Comparison of ENCODE assay signal across 18 cellular contexts in the genomic region with DNA sequence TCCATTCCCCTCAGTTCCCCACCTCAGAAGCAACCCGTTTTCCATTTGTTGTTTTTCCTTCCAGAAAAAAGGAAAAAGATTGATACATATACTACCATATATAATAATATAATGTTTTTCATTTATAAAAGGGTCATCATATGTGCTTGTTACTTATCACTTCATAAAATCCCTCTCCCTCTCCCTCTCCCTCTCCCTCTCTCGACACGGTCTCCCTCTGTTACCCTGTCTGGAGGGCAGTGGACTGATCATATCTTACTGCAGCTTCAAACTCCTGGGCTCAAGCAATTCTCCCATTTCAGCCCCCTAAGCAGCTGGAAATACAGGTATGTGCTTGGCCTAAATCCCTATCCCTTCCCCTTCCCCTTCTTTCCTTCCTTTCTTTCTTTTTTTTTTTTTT. TPM values are rescaled to one million over a fixed set of nuclear protein-coding genes. Genes with fewer than 3 reads are reported as not detected.
DNase-seq lines count a peak whose midpoint lies in the region; ATAC-seq, FAIRE-seq and TF ChIP-seq lines count a peak whose summit lies in the region.
"Had no signal": no experiment of that assay in that cellular context is flagged by ENCODE, and none has a peak within 500 bp of the region (broad histone marks: within the 10 kb centered on the region; RNA-seq: fewer than 3 reads in every experiment).

No MANE protein-coding gene starts in this region.

- H3K4me1 ChIP-seq in SK-N-SH (ENCODE audit: control insufficient read depth in 1 of 2, insufficient read depth in 2 of 2, low read depth in 1 of 2, low read length in 1 of 2), result no peaks in the 10 kb centered on the region; a peak in 1 of 4 replicates
- peaks cover 28% of the 10 kb centered on the region for H3K4me1 ChIP-seq in keratinocyte (ENCODE audit: control insufficient read depth, extremely low read depth, insufficient read depth, low read length)
- H3K4me1 ChIP-seq in upper lobe of right lung, result no peaks in the 10 kb centered on the region
- H3K4me1 ChIP-seq: BLaER1 treated with 17β-estradiol and CSF1 and Interleukin-3, amounts not matched to agents 10 nM and 100 nM had no signal

- H3K36me3 Mint-ChIP-seq in activated CD8-positive, alpha-beta memory T cell treated with anti-CD3 and anti-CD28 coated beads, Interleukin-2, amount 10 ng/mL, durations not matched to agents 7 days and 5 days, result peaks cover 2% of the 10 kb centered on the region

- TF ChIP-seq EP300 in SK-N-SH (IDR thresholded peaks at IDR 0.05; ENCODE audit: borderline replicate concordance in 1 of 2, low read depth in 1 of 2, low read length in 1 of 2), result no peak

- peaks cover 3% of the 10 kb centered on the region for H3K9me3 Mint-ChIP-seq in activated CD8-positive, alpha-beta memory T cell treated with anti-CD3 and anti-CD28 coated beads, Interleukin-2, amount 10 ng/mL, durations not matched to agents 7 days and 5 days (ENCODE audit: low read depth)

- H4K20me1 ChIP-seq in SK-N-SH (ENCODE audit: insufficient read depth) (no peaks in the 10 kb centered on the region), SU-DHL-6 (ENCODE audit: low read depth, low read length) (no peaks in the 10 kb centered on the region), keratinocyte (ENCODE audit: control insufficient read depth, extremely low read depth, insufficient read depth, low read length) (no peaks in the 10 kb centered on the region)
- H4K20me1 ChIP-seq: BLaER1 treated with 17β-estradiol and CSF1 and Interleukin-3, amounts not matched to agents 10 nM and 100 nM had no signal

- no peak overlapping the region for H3K4me2 ChIP-seq in SK-N-SH
- no peak overlapping the region for H3K4me2 ChIP-seq in SU-DHL-6 (ENCODE audit: low read depth, low read length, poor library complexity, severe bottlenecking)
- peak overlapping the region; percentile 82 for H3K4me2 ChIP-seq in keratinocyte (ENCODE audit: control insufficient read depth, extremely low read depth, insufficient read depth, low read depth, low read length)
- H3K4me2 ChIP-seq: BLaER1 treated with 17β-estradiol and CSF1 and Interleukin-3, amounts not matched to agents 10 nM and 100 nM had no signal

- peaks cover 26% of the 10 kb centered on the region for H3K27me3 Mint-ChIP-seq in activated CD8-positive, alpha-beta memory T cell treated with anti-CD3 and anti-CD28 coated beads, Interleukin-2, amount 10 ng/mL, durations not matched to agents 7 days and 5 days

- TF ChIP-seq CTCF in SK-N-SH (IDR thresholded peaks at IDR 0.05), result no peak
- no peak for TF ChIP-seq CTCF in SU-DHL-6 (IDR thresholded peaks at IDR 0.05; ENCODE audit: insufficient read depth, low read length, poor library complexity, severe bottlenecking)
- no peak for TF ChIP-seq CTCF in keratinocyte (optimal IDR thresholded peaks at IDR 0.05 in 1 of 3, IDR thresholded peaks at IDR 0.05 in 1 of 3, conservative IDR thresholded peaks at IDR 0.05 in 1 of 3; ENCODE audit: extremely low read depth in 1 of 3, insufficient read depth in 2 of 3, low read length in 3 of 3)
- no peak for TF ChIP-seq CTCF in upper lobe of right lung (IDR thresholded peaks at IDR 0.05)

- H3K9me1 ChIP-seq in keratinocyte (ENCODE audit: control insufficient read depth, extremely low read depth, insufficient read depth, low read length), result no peaks in the 10 kb centered on the region

- H3K27ac Mint-ChIP-seq in activated CD8-positive, alpha-beta memory T cell treated with anti-CD3 and anti-CD28 coated beads, Interleukin-2, amount 10 ng/mL, durations not matched to agents 7 days and 5 days, result no peak overlapping the region

- intact Hi-C loops in upper lobe of right lung (cut with DNase I), result no loop called here

- no peak overlapping the region for H3K9ac ChIP-seq in SK-N-SH
- H3K9ac ChIP-seq in SU-DHL-6 (ENCODE audit: low read length), result no peak overlapping the region
- peak overlapping the region; percentile 22 for H3K9ac ChIP-seq in keratinocyte (ENCODE audit: control insufficient read depth, extremely low read depth, insufficient read depth, low read length)
- H3K9ac ChIP-seq: BLaER1 treated with 17β-estradiol and CSF1 and Interleukin-3, amounts not matched to agents 10 nM and 100 nM had no signal

- 38% methylated on average over 3 of the region's 3 CpGs for WGBS in SK-N-SH (ENCODE audit: low lambda C conversion rate)

- no peaks in the 10 kb centered on the region for H3K4me1 Mint-ChIP-seq in activated CD8-positive, alpha-beta memory T cell treated with anti-CD3 and anti-CD28 coated beads, Interleukin-2, amount 10 ng/mL, durations not matched to agents 7 days and 5 days
- H3K4me1 Mint-ChIP-seq: CD4-positive, CD25-positive, alpha-beta regulatory T cell had no signal

- dilution Hi-C loops in keratinocyte (cut with MboI; ENCODE audit: extremely low pct_ligation_motif_present, low sequenced_read_pairs), result no loop called here

- no peak; the same call in 2 of the 3 replicates for ATAC-seq in SK-N-SH treated with all-trans-retinoic acid at 6 μM for 48 hours
- ATAC-seq in upper lobe of right lung, result no peak
- no peak for ATAC-seq in activated CD8-positive, alpha-beta memory T cell treated with anti-CD3 and anti-CD28 coated beads, Interleukin-2, amount 10 ng/mL, durations not matched to agents 7 days and 5 days
- ATAC-seq: GM12878, HCT116 had no signal

- FAIRE-seq in keratinocyte (lab: Jason Lieb, UNC), result no peak
- FAIRE-seq: GM12878, GM18507, H54 had no signal

- H3K9me2 ChIP-seq in SK-N-SH (no peaks in the 10 kb centered on the region), SU-DHL-6 (replicated peaks; ENCODE audit: insufficient read depth, low read length) (no peaks in the 10 kb centered on the region)

- H3K27ac ChIP-seq in SK-N-SH (ENCODE audit: low read depth in 2 of 2, low read length in 1 of 2), result no peak overlapping the region
- H3K27ac ChIP-seq in SU-DHL-6 (ENCODE audit: low read depth, low read length), result peak overlapping the region; percentile 24; the same call in 1 of the 2 replicates
- peak overlapping the region; percentile 49 for H3K27ac ChIP-seq in keratinocyte (ENCODE audit: control insufficient read depth, insufficient read depth, low read length)
- no peak overlapping the region for H3K27ac ChIP-seq in upper lobe of right lung
- H3K27ac ChIP-seq: BLaER1 treated with 17β-estradiol and CSF1 and Interleukin-3, amounts not matched to agents 10 nM and 100 nM; HL-60 had no signal

- no peak overlapping the region for H3K4me3 ChIP-seq in SK-N-SH (ENCODE audit: low read depth in 2 of 2, low read length in 1 of 2)
- H3K4me3 ChIP-seq in SU-DHL-6 (ENCODE audit: insufficient read depth, low read length, poor library complexity, severe bottlenecking), result no peak overlapping the region
- H3K4me3 ChIP-seq in keratinocyte (ENCODE audit: control insufficient read depth in 2 of 3, extremely low read depth in 1 of 3, insufficient read depth in 2 of 3, low read depth in 1 of 3, low read length in 3 of 3), result peak overlapping the region in 1 of 3 experiments; percentile 32
- H3K4me3 ChIP-seq in upper lobe of right lung, result no peak overlapping the region
- H3K4me3 ChIP-seq: BLaER1 treated with 17β-estradiol and CSF1 and Interleukin-3, amounts not matched to agents 10 nM and 100 nM; GM12878 had no signal

- CTCF ChIA-PET in SK-N-SH (lab: Yijun Ruan, JAX), result no interaction called here
- CTCF ChIA-PET in activated CD8-positive, alpha-beta memory T cell treated with anti-CD3 and anti-CD28 coated beads, Interleukin-2, amount 10 ng/mL, durations not matched to agents 7 days and 5 days (lab: Charles Lee), result no interaction called here

- H2AFZ ChIP-seq in SK-N-SH (ENCODE audit: low read depth) (no peak overlapping the region), SU-DHL-6 (ENCODE audit: low read depth, low read length, severe bottlenecking) (no peak overlapping the region), keratinocyte (ENCODE audit: control insufficient read depth, low read length) (peak overlapping the region; percentile 43)

- POLR2A ChIA-PET in SK-N-SH (lab: Yijun Ruan, JAX), result no interaction called here

- H3K79me2 ChIP-seq in SK-N-SH (ENCODE audit: insufficient read depth) (no peaks in the 10 kb centered on the region), SU-DHL-6 (ENCODE audit: insufficient read depth, low read length) (no peaks in the 10 kb centered on the region), keratinocyte (ENCODE audit: control insufficient read depth, insufficient read depth, low read length) (no peaks in the 10 kb centered on the region)

- H3K36me3 ChIP-seq in SK-N-SH (replicated peaks in 1 of 2; ENCODE audit: control insufficient read depth in 1 of 2, insufficient read depth in 2 of 2, low read length in 1 of 2) (no peaks in the 10 kb centered on the region), SU-DHL-6 (ENCODE audit: low read length) (0 out of 2 replicates have a peak, but pooled peaks cover 6% of the 10 kb centered on the region), keratinocyte (ENCODE audit: control insufficient read depth in 2 of 2, extremely low read depth in 1 of 2, insufficient read depth in 2 of 2, low read length in 2 of 2) (no peaks in the 10 kb centered on the region), upper lobe of right lung (no peaks in the 10 kb centered on the region)
- H3K36me3 ChIP-seq: BLaER1 treated with 17β-estradiol and CSF1 and Interleukin-3, amounts not matched to agents 10 nM and 100 nM had no signal

- no peaks in the 10 kb centered on the region for H3K9me3 ChIP-seq in SK-N-SH
- no peaks in the 10 kb centered on the region for H3K9me3 ChIP-seq in SU-DHL-6 (ENCODE audit: insufficient read depth, low read length)
- H3K9me3 ChIP-seq in keratinocyte (ENCODE audit: control insufficient read depth, low read depth, low read length), result no peaks in the 10 kb centered on the region
- H3K9me3 ChIP-seq in upper lobe of right lung, result no peaks in the 10 kb centered on the region

- H3K4me3 Mint-ChIP-seq in activated CD8-positive, alpha-beta memory T cell treated with anti-CD3 and anti-CD28 coated beads, Interleukin-2, amount 10 ng/mL, durations not matched to agents 7 days and 5 days, result no peak overlapping the region
- H3K4me3 Mint-ChIP-seq: CD4-positive, CD25-positive, alpha-beta regulatory T cell had no signal

- H3F3A ChIP-seq in SK-N-SH (replicated peaks; ENCODE audit: insufficient read depth) (no peaks in the 10 kb centered on the region), SU-DHL-6 (ENCODE audit: insufficient read depth) (peaks cover 27% of the 10 kb centered on the region)

- no peak for TF ChIP-seq RAD21 in SK-N-SH (IDR thresholded peaks at IDR 0.05; ENCODE audit: low read length)

- H3K27me3 ChIP-seq in SK-N-SH (ENCODE audit: insufficient read depth), result no peaks in the 10 kb centered on the region
- no peaks in the 10 kb centered on the region for H3K27me3 ChIP-seq in SU-DHL-6 (ENCODE audit: low read length)
- no peaks in the 10 kb centered on the region for H3K27me3 ChIP-seq in keratinocyte (ENCODE audit: control insufficient read depth, extremely low read depth, insufficient read depth, low read length)
- H3K27me3 ChIP-seq in upper lobe of right lung, result peaks cover 5% of the 10 kb centered on the region
- H3K27me3 ChIP-seq: BLaER1 treated with 17β-estradiol and CSF1 and Interleukin-3, amounts not matched to agents 10 nM and 100 nM had no signal

- DNase-seq in SK-N-SH, result no peak
- no peak for DNase-seq in keratinocyte (ENCODE audit: low read depth, low spot score)
- peak; percentile 2 for DNase-seq in upper lobe of right lung
- no peak for DNase-seq in OCI-M1 (lab: John Stamatoyannopoulos, UW)
- DNase-seq in activated CD8-positive, alpha-beta memory T cell treated with anti-CD3 and anti-CD28 coated beads, Interleukin-2, amount 10 ng/mL, durations not matched to agents 7 days and 5 days, result no peak
- DNase-seq: 8988T; AML-193; CD4-positive, CD25-positive, alpha-beta regulatory T cell; DMS79 had no signal

RNA-seq across cellular contexts. Expression of a gene that starts 17.1 kb away (rescaled TPM):
- polyA plus RNA-seq in SK-N-SH (2012; rRNA removed) (10.2 and 13.8 TPM in 2 replicates), keratinocyte (0.16 to 0.28 TPM (median 0.24 TPM) in 3 replicates)
- 15.7 and 15.8 TPM in 2 replicates for polyA plus RNA-seq in SK-N-SH (2012; cell fraction: cytosol; rRNA removed)
- polyA plus RNA-seq in SK-N-SH (2012; cell fraction: nucleus; rRNA removed), result 6.8 and 8.5 TPM in 2 replicates
- polyA plus RNA-seq in keratinocyte (2011; ENCODE audit: low read depth), result 0.84 TPM
- polyA plus RNA-seq in keratinocyte (2011; cell fraction: cytosol; rRNA removed), result 0.21 TPM in 2 replicates
- polyA plus RNA-seq in keratinocyte (2011; cell fraction: nucleus; rRNA removed), result 0.23 and 0.24 TPM in 2 replicates
- 0.19 and 1.0 TPM in 2 replicates for polyA plus RNA-seq in keratinocyte (2012; ENCODE audit: low replicate concordance)
- polyA minus RNA-seq in keratinocyte, result 0.38 to 1.4 TPM in 2 of 3 replicates, not detected in the other
- polyA minus RNA-seq in keratinocyte (2011; cell fraction: cytosol; rRNA and poly(A)+ RNA removed), result not detected
- not detected in 2 replicates for polyA minus RNA-seq in keratinocyte (2011; cell fraction: nucleus; rRNA and poly(A)+ RNA removed)
- total RNA-seq in upper lobe of right lung, result 1.8 TPM
- total RNA-seq in activated CD8-positive, alpha-beta memory T cell treated with anti-CD3 and anti-CD28 coated beads, Interleukin-2, amount 10 ng/mL, durations not matched to agents 7 days and 5 days, result under 1 TPM; 0.29 to 0.63 TPM
- total RNA-seq: CD4-positive, CD25-positive, alpha-beta regulatory T cell had no signal

RNA-seq across cellular contexts. Expression of a gene that starts 25.5 kb away (rescaled TPM):
- polyA plus RNA-seq in SK-N-SH (2012; rRNA removed) (1.3 and 1.6 TPM in 2 replicates), keratinocyte (not detected in 3 replicates)
- 1.1 and 1.4 TPM in 2 replicates for polyA plus RNA-seq in SK-N-SH (2012; cell fraction: cytosol; rRNA removed)
- 1.6 and 1.8 TPM in 2 replicates for polyA plus RNA-seq in SK-N-SH (2012; cell fraction: nucleus; rRNA removed)
- polyA plus RNA-seq in keratinocyte (2011; ENCODE audit: low read depth), result not detected
- not detected in 2 replicates for polyA plus RNA-seq in keratinocyte (2011; cell fraction: cytosol; rRNA removed)
- polyA plus RNA-seq in keratinocyte (2011; cell fraction: nucleus; rRNA removed), result not detected in 2 replicates
- polyA plus RNA-seq in keratinocyte (2012; ENCODE audit: low replicate concordance), result not detected in 2 replicates
- polyA minus RNA-seq in keratinocyte, result not detected in 3 replicates
- polyA minus RNA-seq in keratinocyte (2011; cell fraction: cytosol; rRNA and poly(A)+ RNA removed), result not detected
- not detected in 2 replicates for polyA minus RNA-seq in keratinocyte (2011; cell fraction: nucleus; rRNA and poly(A)+ RNA removed)
- not detected for total RNA-seq in upper lobe of right lung
- total RNA-seq in activated CD8-positive, alpha-beta memory T cell treated with anti-CD3 and anti-CD28 coated beads, Interleukin-2, amount 10 ng/mL, durations not matched to agents 7 days and 5 days, result not detected
- total RNA-seq: CD4-positive, CD25-positive, alpha-beta regulatory T cell; G401; GM12878 had no signal
- polyA plus RNA-seq: CD4-positive, CD25-positive, alpha-beta regulatory T cell; GM12878 had no signal

RNA-seq across cellular contexts. Expression of a gene that starts 40.9 kb away (rescaled TPM):
- polyA plus RNA-seq in SK-N-SH (2012; rRNA removed), result 0.03 TPM in 1 of 2 replicates, not detected in the other
- 0.01 TPM in 2 replicates for polyA plus RNA-seq in SK-N-SH (2012; cell fraction: cytosol; rRNA removed)
- polyA plus RNA-seq in SK-N-SH (2012; cell fraction: nucleus; rRNA removed), result 0.04 and 0.06 TPM in 2 replicates
- 5.2 to 5.6 TPM (median 5.4 TPM) in 3 replicates for polyA plus RNA-seq in keratinocyte
- 0.45 TPM for polyA plus RNA-seq in keratinocyte (2011; ENCODE audit: low read depth)
- polyA plus RNA-seq in keratinocyte (2011; cell fraction: cytosol; rRNA removed), result 2.6 and 4.2 TPM in 2 replicates
- 4.1 and 5.1 TPM in 2 replicates for polyA plus RNA-seq in keratinocyte (2011; cell fraction: nucleus; rRNA removed)
- polyA plus RNA-seq in keratinocyte (2012; ENCODE audit: low replicate concordance), result 0.56 and 8.7 TPM in 2 replicates
- 2.8 to 5.1 TPM (median 3.6 TPM) in 3 replicates for polyA minus RNA-seq in keratinocyte
- polyA minus RNA-seq in keratinocyte (2011; cell fraction: cytosol; rRNA and poly(A)+ RNA removed), result 5.8 TPM
- 2.2 and 2.7 TPM in 2 replicates for polyA minus RNA-seq in keratinocyte (2011; cell fraction: nucleus; rRNA and poly(A)+ RNA removed)
- total RNA-seq in upper lobe of right lung, result 8.9 TPM
- total RNA-seq in activated CD8-positive, alpha-beta memory T cell treated with anti-CD3 and anti-CD28 coated beads, Interleukin-2, amount 10 ng/mL, durations not matched to agents 7 days and 5 days, result not detected
- total RNA-seq: CD4-positive, CD25-positive, alpha-beta regulatory T cell had no signal
- polyA plus RNA-seq: CD4-positive, CD25-positive, alpha-beta regulatory T cell had no signal

RNA-seq across cellular contexts. Expression of a gene that starts 41.4 kb away (rescaled TPM):
- polyA plus RNA-seq in SK-N-SH (2012; rRNA removed), result 0.63 and 0.92 TPM in 2 replicates
- polyA plus RNA-seq in SK-N-SH (2012; cell fraction: cytosol; rRNA removed), result 0.39 and 0.66 TPM in 2 replicates
- 0.66 and 0.74 TPM in 2 replicates for polyA plus RNA-seq in SK-N-SH (2012; cell fraction: nucleus; rRNA removed)
- polyA plus RNA-seq in keratinocyte, result 0.01 TPM in 1 of 3 replicates, not detected in the others
- polyA plus RNA-seq in keratinocyte (2011; ENCODE audit: low read depth), result not detected
- polyA plus RNA-seq in keratinocyte (2011; cell fraction: cytosol; rRNA removed), result not detected in 2 replicates
- 0.03 TPM in 1 of 2 replicates, not detected in the other for polyA plus RNA-seq in keratinocyte (2011; cell fraction: nucleus; rRNA removed)
- polyA plus RNA-seq in keratinocyte (2012; ENCODE audit: low replicate concordance), result 0.03 and 0.04 TPM in 2 replicates
- 0.07 TPM in 1 of 3 replicates, not detected in the others for polyA minus RNA-seq in keratinocyte
- not detected for polyA minus RNA-seq in keratinocyte (2011; cell fraction: cytosol; rRNA and poly(A)+ RNA removed)
- polyA minus RNA-seq in keratinocyte (2011; cell fraction: nucleus; rRNA and poly(A)+ RNA removed), result not detected in 2 replicates
- 1.9 TPM for total RNA-seq in upper lobe of right lung
- total RNA-seq in activated CD8-positive, alpha-beta memory T cell treated with anti-CD3 and anti-CD28 coated beads, Interleukin-2, amount 10 ng/mL, durations not matched to agents 7 days and 5 days, result not detected
- total RNA-seq: CD4-positive, CD25-positive, alpha-beta regulatory T cell; G401; GM12878 had no signal

Comparison
In these comparisons a context has a peak if more than half of its experiments do, and no peak if none do; other contexts are left out.
1. H3K27ac ChIP-seq: peak in SU-DHL-6 (single experiment) and keratinocyte (single experiment); none in SK-N-SH (0 of 2) and upper lobe of right lung (single experiment).